11 cellular contexts compared by ENCODE assay signal in genomic region chr1:246959944-246960693, GRCh38. TPM values are rescaled to one million over a fixed set of nuclear protein-coding genes. Genes with fewer than 3 reads are reported as not detected.
DNase-seq lines count a peak whose midpoint lies in the region; ATAC-seq and TF ChIP-seq lines count a peak whose summit lies in the region.
"Had no signal": no experiment of that assay in that cellular context is flagged by ENCODE, and none has a peak within 500 bp of the region (broad histone marks: within the 10 kb centered on the region; RNA-seq: fewer than 3 reads in every experiment).

No MANE protein-coding gene starts in this region.

- H3K36me3 Mint-ChIP-seq in activated T-helper 2 cell treated with anti-CD3 and anti-CD28 coated beads, Interferon-gamma antibody, Interleukin-2, Interleukin-4, amounts not matched to agents 10 μg/mL and 5 μg/mL and 100 μg/mL, durations not matched to agents 14 hours and 24 hours and 36 hours (ENCODE audit: low read depth): no peaks in the 10 kb centered on the region
- H3K36me3 Mint-ChIP-seq: CD4-positive, alpha-beta memory T cell had no signal

- peaks cover 2% of the 10 kb centered on the region for H3K4me1 Mint-ChIP-seq in activated T-helper 2 cell treated with anti-CD3 and anti-CD28 coated beads, Interferon-gamma antibody, Interleukin-2, Interleukin-4, amounts not matched to agents 10 μg/mL and 5 μg/mL and 100 μg/mL, durations not matched to agents 14 hours and 24 hours and 36 hours (ENCODE audit: low read depth)

- POLR2A ChIA-PET in HCT116 (lab: Charles Lee): no interaction called here

- no peaks in the 10 kb centered on the region for H4K20me1 ChIP-seq in HCT116 (ENCODE audit: insufficient read depth)

- H3K79me2 ChIP-seq in HCT116 (ENCODE audit: insufficient read depth, low read length): no peaks in the 10 kb centered on the region

- H3K4me3 ChIP-seq in HCT116 (replicated peaks in 1 of 2; ENCODE audit: low read depth in 1 of 2, low read length in 2 of 2) (no peak overlapping the region), H7 (ENCODE audit: insufficient read depth, low read depth, low read length) (no peak overlapping the region)

- TF ChIP-seq CTCF in HCT116 (IDR thresholded peaks at IDR 0.05 in 2 of 3, conservative IDR thresholded peaks at IDR 0.05 in 1 of 3; ENCODE audit: borderline replicate concordance in 1 of 3, insufficient read depth in 1 of 3, low read depth in 2 of 3, low read length in 2 of 3): no peak

- no peak for TF ChIP-seq RAD21 in HCT116 (IDR thresholded peaks at IDR 0.05; ENCODE audit: low read depth)

- no peak overlapping the region for H3K4me2 ChIP-seq in HCT116 (ENCODE audit: low read length)

- CTCF ChIA-PET in HCT116 (lab: Charles Lee): no interaction called here

- DNase-seq in CD1c-positive myeloid dendritic cell (ENCODE audit: extremely low spot score) (peak; percentile 93), HCT116 (ENCODE audit: low read depth, low spot score) (no peak), OCI-M1 (lab: John Stamatoyannopoulos, UW) (peak; percentile 98), left ventricle myocardium superior (no peak), H7 (no peak), retina (no peak)
- no peak for DNase-seq in activated T-helper 2 cell treated with anti-CD3 and anti-CD28 coated beads, Interferon-gamma antibody, Interleukin-2, Interleukin-4, amounts not matched to agents 10 μg/mL and 5 μg/mL and 100 μg/mL, durations not matched to agents 14 hours and 24 hours and 36 hours (ENCODE audit: low spot score)
- DNase-seq in stimulated activated naive CD4-positive, alpha-beta T cell (lab: John Stamatoyannopoulos, UW): no peak
- DNase-seq: activated gamma-delta T cell treated with Interleukin-2 at 50 U/mL for 16 hours; CD4-positive, alpha-beta memory T cell; SW 1271 had no signal

- H3K9ac ChIP-seq in HCT116 (ENCODE audit: low read length): no peak overlapping the region

- no peaks in the 10 kb centered on the region for H3K27me3 Mint-ChIP-seq in activated T-helper 2 cell treated with anti-CD3 and anti-CD28 coated beads, Interferon-gamma antibody, Interleukin-2, Interleukin-4, amounts not matched to agents 10 μg/mL and 5 μg/mL and 100 μg/mL, durations not matched to agents 14 hours and 24 hours and 36 hours (ENCODE audit: low read depth)

- no peak overlapping the region for H3K4me3 Mint-ChIP-seq in activated T-helper 2 cell treated with anti-CD3 and anti-CD28 coated beads, Interferon-gamma antibody, Interleukin-2, Interleukin-4, amounts not matched to agents 10 μg/mL and 5 μg/mL and 100 μg/mL, durations not matched to agents 14 hours and 24 hours and 36 hours (ENCODE audit: low read depth)
- H3K4me3 Mint-ChIP-seq: CD4-positive, alpha-beta memory T cell had no signal

- no peak for TF ChIP-seq POLR2A in HCT116 (IDR thresholded peaks at IDR 0.05; ENCODE audit: borderline replicate concordance, extremely low read depth, insufficient read depth, insufficient read length)

- H3K4me1 ChIP-seq in HCT116 (ENCODE audit: control insufficient read depth in 1 of 2, insufficient read depth in 2 of 2, low read length in 2 of 2): no peaks in the 10 kb centered on the region

- RAD21 ChIA-PET in HCT116 (lab: Charles Lee; ENCODE audit: low non-redundant PET in 1 of 2, low total read pairs in 2 of 2, uncharacterized antibody in 2 of 2, unreplicated experiment in 2 of 2): no interaction called here

- no peaks in the 10 kb centered on the region for H3K9me2 ChIP-seq in HCT116 (ENCODE audit: insufficient read depth)

- no peak overlapping the region for H3K27ac ChIP-seq in HCT116 (ENCODE audit: low read depth, low read length)

- H3K27me3 ChIP-seq in HCT116 (ENCODE audit: insufficient read depth, low read length) (no peaks in the 10 kb centered on the region), H7 (ENCODE audit: control insufficient read depth, insufficient read depth, low read length) (no peaks in the 10 kb centered on the region)

- no peak overlapping the region for H2AFZ ChIP-seq in HCT116 (ENCODE audit: low read depth, low read length, poor library complexity, severe bottlenecking)

- H3K9me3 Mint-ChIP-seq in activated T-helper 2 cell treated with anti-CD3 and anti-CD28 coated beads, Interferon-gamma antibody, Interleukin-2, Interleukin-4, amounts not matched to agents 10 μg/mL and 5 μg/mL and 100 μg/mL, durations not matched to agents 14 hours and 24 hours and 36 hours: peaks cover 12% of the 10 kb centered on the region

- TSS peak; percentile 35 for BruUV-seq in HCT116 (replicated peaks; lab: Mats Ljungman, UMichigan)

- H3K36me3 ChIP-seq in HCT116 (ENCODE audit: control insufficient read depth in 1 of 2, insufficient read depth in 2 of 2, low read length in 2 of 2) (peaks cover 0 to 19% of the 10 kb centered on the region in 2 experiments; a peak in 2 of 4 replicates), H7 (replicated peaks; ENCODE audit: control insufficient read depth, insufficient read depth, low read length) (peaks cover 2% of the 10 kb centered on the region; the same call in 1 of the 2 replicates)

- ATAC-seq in HCT116: no peak
- peak; percentile 47 for ATAC-seq in left ventricle myocardium superior

- intact Hi-C loops in HCT116 (cut with micrococcal nuclease): no loop called here
- intact Hi-C loops in left ventricle myocardium superior (cut with micrococcal nuclease): no loop called here
- intact Hi-C loops in activated T-helper 2 cell treated with anti-CD3 and anti-CD28 coated beads, Interferon-gamma antibody, Interleukin-2, Interleukin-4, amounts not matched to agents 10 μg/mL and 5 μg/mL and 100 μg/mL, durations not matched to agents 14 hours and 24 hours and 36 hours (cut with micrococcal nuclease): no loop called here

- no peaks in the 10 kb centered on the region for H3K9me3 ChIP-seq in HCT116 (ENCODE audit: control insufficient read depth in 1 of 2, insufficient read depth in 1 of 2, low read depth in 1 of 2, low read length in 2 of 2)

- H3K27ac Mint-ChIP-seq in activated T-helper 2 cell treated with anti-CD3 and anti-CD28 coated beads, Interferon-gamma antibody, Interleukin-2, Interleukin-4, amounts not matched to agents 10 μg/mL and 5 μg/mL and 100 μg/mL, durations not matched to agents 14 hours and 24 hours and 36 hours: no peak overlapping the region
- H3K27ac Mint-ChIP-seq: CD4-positive, alpha-beta memory T cell had no signal

TF ChIP-seq in HCT116, 20 proteins besides CTCF, POLR2A, EP300 and RAD21:
- no peak for TF ChIP-seq POLR2AphosphoS5 (IDR thresholded peaks at IDR 0.05; ENCODE audit: low read depth, low read length)
- no peak for TF ChIP-seq EZH2 (IDR thresholded peaks at IDR 0.05)
- TF ChIP-seq, protein P1, sequence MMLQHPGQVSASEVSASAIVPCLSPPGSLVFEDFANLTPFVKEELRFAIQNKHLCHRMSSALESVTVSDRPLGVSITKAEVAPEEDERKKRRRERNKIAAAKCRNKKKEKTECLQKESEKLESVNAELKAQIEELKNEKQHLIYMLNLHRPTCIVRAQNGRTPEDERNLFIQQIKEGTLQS (IDR thresholded peaks at IDR 0.05): no peak
- no peak for TF ChIP-seq TCF7L2 (IDR thresholded peaks at IDR 0.05; ENCODE audit: borderline replicate concordance, extremely low read depth, insufficient read depth, insufficient read length)
- TF ChIP-seq ZBTB33 (IDR thresholded peaks at IDR 0.05; ENCODE audit: extremely low read depth, insufficient replicate concordance, low read length): no peak
- no peak for TF ChIP-seq ZFX (IDR thresholded peaks at IDR 0.05)
- TF ChIP-seq EZH2phosphoT487 (IDR thresholded peaks at IDR 0.05; ENCODE audit: borderline replicate concordance): no peak
- TF ChIP-seq YY1 (IDR thresholded peaks at IDR 0.05; ENCODE audit: extremely low read depth, insufficient replicate concordance, low read depth, low read length): no peak
- TF ChIP-seq SIN3A (IDR thresholded peaks at IDR 0.05; ENCODE audit: low read depth): no peak
- no peak for TF ChIP-seq ZNF274 (IDR thresholded peaks at IDR 0.05; ENCODE audit: low read depth, low read length)
- TF ChIP-seq CBX3 (IDR thresholded peaks at IDR 0.05; ENCODE audit: low read depth): no peak
- no peak for TF ChIP-seq EGR1 (IDR thresholded peaks at IDR 0.05; ENCODE audit: low read depth)
- no peak for TF ChIP-seq ELF1 (IDR thresholded peaks at IDR 0.05; ENCODE audit: borderline replicate concordance, low read depth)
- no peak for TF ChIP-seq FOSL1 (IDR thresholded peaks at IDR 0.05; ENCODE audit: low read depth)
- TF ChIP-seq SRF (IDR thresholded peaks at IDR 0.05; ENCODE audit: low read depth): no peak
- TF ChIP-seq JUND (IDR thresholded peaks at IDR 0.05): no peak
TF ChIP-seq in HCT116: peak in this region for 0.

RNA-seq across cellular contexts. Expression of gene AHCTF1, which starts 28.4 kb away (rescaled TPM):
- total RNA-seq in HCT116 (2021; ENCODE audit: unreplicated experiment): 56.2 TPM
- 16.4 and 17.2 TPM in 2 replicates for polyA plus RNA-seq in HCT116 (2012)
- total RNA-seq in left ventricle myocardium superior: 21.9 TPM
- total RNA-seq in activated T-helper 2 cell treated with anti-CD3 and anti-CD28 coated beads, Interferon-gamma antibody, Interleukin-2, Interleukin-4, amounts not matched to agents 10 μg/mL and 5 μg/mL and 100 μg/mL, durations not matched to agents 14 hours and 24 hours and 36 hours: 47.2 and 47.7 TPM in 2 replicates
- total RNA-seq in H7 (2014; rRNA removed; shearing (Covaris generic)): 43.4 and 62.9 TPM in 2 replicates

RNA-seq across cellular contexts. Expression of gene ZNF695, which starts 47.7 kb away (rescaled TPM):
- total RNA-seq in HCT116 (2021; ENCODE audit: unreplicated experiment): 14.9 TPM
- polyA plus RNA-seq in HCT116 (2012): 6.1 and 7.9 TPM in 2 replicates
- total RNA-seq in left ventricle myocardium superior: not detected
- 1.2 and 1.5 TPM in 2 replicates for total RNA-seq in activated T-helper 2 cell treated with anti-CD3 and anti-CD28 coated beads, Interferon-gamma antibody, Interleukin-2, Interleukin-4, amounts not matched to agents 10 μg/mL and 5 μg/mL and 100 μg/mL, durations not matched to agents 14 hours and 24 hours and 36 hours
- total RNA-seq in H7 (2014; rRNA removed; shearing (Covaris generic)): 15.3 and 22.7 TPM in 2 replicates
- total RNA-seq: CD4-positive, alpha-beta memory T cell had no signal
- polyA plus RNA-seq: CD4-positive, alpha-beta memory T cell had no signal

Comparison
In these comparisons a context has a peak if more than half of its experiments do, and no peak if none do; other contexts are left out.
1. DNase-seq: peak in CD1c-positive myeloid dendritic cell (single experiment) and OCI-M1 (single experiment); none in HCT116 (single experiment), left ventricle myocardium superior (single experiment), activated T-helper 2 cell treated with anti-CD3 and anti-CD28 coated beads, Interferon-gamma antibody, Interleukin-2, Interleukin-4, amounts not matched to agents 10 μg/mL and 5 μg/mL and 100 μg/mL, durations not matched to agents 14 hours and 24 hours and 36 hours (single experiment), stimulated activated naive CD4-positive, alpha-beta T cell (0 of 6), H7 (single experiment) and retina (single experiment).